8 cellular contexts compared by ENCODE assay signal in genomic region chr5:119269061-119269579, GRCh38.
DNase-seq lines count a peak whose midpoint lies in the region; ATAC-seq and TF ChIP-seq lines count a peak whose summit lies in the region.

No MANE protein-coding gene starts in this region.

- TF ChIP-seq RAD21 in neural cell (conservative IDR thresholded peaks at IDR 0.05), result no peak

- H2AFZ ChIP-seq in fibroblast of lung (ENCODE audit: low read length) (peak overlapping the region; percentile 96), neural cell (ENCODE audit: low read depth, low read length) (peak overlapping the region; percentile 62)

- H3K27me3 Mint-ChIP-seq in activated CD4-positive, alpha-beta memory T cell treated with anti-CD3 and anti-CD28 coated beads, Interleukin-2, amount 10 ng/mL, durations not matched to agents 7 days and 5 days, result peaks cover 2% of the 10 kb centered on the region

- H3K36me3 ChIP-seq in fibroblast of lung (ENCODE audit: control insufficient read depth, insufficient read depth, low read length) (no peaks in the 10 kb centered on the region), neural cell (ENCODE audit: insufficient read depth, low read length) (no peaks in the 10 kb centered on the region)

- ATAC-seq in GM21737 (IDR thresholded peaks at IDR 0.05; ENCODE audit: unreplicated experiment), result no peak

- peak overlapping the region; percentile 83 for H3K9ac ChIP-seq in fibroblast of lung (ENCODE audit: insufficient read depth, low read length)
- peak overlapping the region; percentile 65 for H3K9ac ChIP-seq in neural cell (ENCODE audit: low read length)

- peak overlapping the region; percentile 78 to 95 (median 93) for H3K4me3 ChIP-seq in fibroblast of lung (replicated peaks in 1 of 4; ENCODE audit: control extremely low read depth in 1 of 4, insufficient read depth in 1 of 4, low read depth in 3 of 4, low read length in 4 of 4)
- H3K4me3 ChIP-seq in neural cell (ENCODE audit: low read length), result peak overlapping the region; percentile 90

- CTCF ChIA-PET in activated CD4-positive, alpha-beta memory T cell treated with anti-CD3 and anti-CD28 coated beads, Interleukin-2, amount 10 ng/mL, durations not matched to agents 7 days and 5 days (lab: Charles Lee), result interaction anchor here (0.9 to 3.4 kb wide), 19 partner anchors 10 to 284 kb away, joined by 3 to 20 read pairs (median 7); partner anchors contain the start of genes DMXL1, DTWD2 and TNFAIP8

- TF ChIP-seq CTCF in fibroblast of lung (conservative IDR thresholded peaks at IDR 0.05 in 1 of 2, IDR thresholded peaks at IDR 0.05 in 1 of 2; ENCODE audit: low read depth in 1 of 2, low read length in 2 of 2) (no peak), neural cell (IDR thresholded peaks at IDR 0.05; ENCODE audit: poor library complexity, severe bottlenecking) (no peak)

- peak overlapping the region; percentile 96 for H3K4me3 Mint-ChIP-seq in activated CD4-positive, alpha-beta memory T cell treated with anti-CD3 and anti-CD28 coated beads, Interleukin-2, amount 10 ng/mL, durations not matched to agents 7 days and 5 days

- H3K4me1 Mint-ChIP-seq in activated CD4-positive, alpha-beta memory T cell treated with anti-CD3 and anti-CD28 coated beads, Interleukin-2, amount 10 ng/mL, durations not matched to agents 7 days and 5 days, result peaks cover 61% of the 10 kb centered on the region

- H3F3A ChIP-seq in neural cell (ENCODE audit: insufficient read depth, low read length, poor library complexity, severe bottlenecking), result no peaks in the 10 kb centered on the region

- peak overlapping the region; percentile 89 for H3K27ac Mint-ChIP-seq in activated CD4-positive, alpha-beta memory T cell treated with anti-CD3 and anti-CD28 coated beads, Interleukin-2, amount 10 ng/mL, durations not matched to agents 7 days and 5 days

- H3K9me3 Mint-ChIP-seq in activated CD4-positive, alpha-beta memory T cell treated with anti-CD3 and anti-CD28 coated beads, Interleukin-2, amount 10 ng/mL, durations not matched to agents 7 days and 5 days, result peaks cover 10% of the 10 kb centered on the region

- peak overlapping the region; percentile 100 for H3K4me2 ChIP-seq in fibroblast of lung (ENCODE audit: extremely low read depth, insufficient read depth, low read length)
- peak overlapping the region; percentile 64 for H3K4me2 ChIP-seq in neural cell (ENCODE audit: low read length)

- peak overlapping the region; percentile 72 for H3K27ac ChIP-seq in fibroblast of lung (ENCODE audit: insufficient read depth, low read length)
- H3K27ac ChIP-seq in neural cell (ENCODE audit: low read length), result no peak overlapping the region

- POLR2A ChIA-PET in activated CD4-positive, alpha-beta memory T cell treated with anti-CD3 and anti-CD28 coated beads, Interleukin-2, amount 10 ng/mL, durations not matched to agents 7 days and 5 days (lab: Charles Lee), result interaction anchor here (1.0 to 14.5 kb wide), 17 partner anchors 9 to 198 kb away, joined by 3 to 391 read pairs (median 10); partner anchors contain the start of genes DMXL1 and TNFAIP8

- no peaks in the 10 kb centered on the region for H3K9me3 ChIP-seq in fibroblast of lung (ENCODE audit: control insufficient read depth, insufficient read depth, low read depth, low read length)
- H3K9me3 ChIP-seq in neural cell (ENCODE audit: low read length), result no peaks in the 10 kb centered on the region

- no peaks in the 10 kb centered on the region for H3K27me3 ChIP-seq in fibroblast of lung (ENCODE audit: control insufficient read depth, insufficient read depth, low read length)
- peaks cover 10% of the 10 kb centered on the region for H3K27me3 ChIP-seq in neural cell (ENCODE audit: insufficient read depth, low read depth, low read length)

- no peak for TF ChIP-seq EP300 in neural cell (conservative IDR thresholded peaks at IDR 0.05; ENCODE audit: poor library complexity, severe bottlenecking)

- H3K4me1 ChIP-seq in fibroblast of lung (ENCODE audit: control insufficient read depth, extremely low read depth, insufficient read depth, low read length), result peaks cover under 1% of the 10 kb centered on the region

- peak; percentile 27 for DNase-seq in NCI-H1105 treated with DMSO at 0.1 percent for 48 hours (lab: John Stamatoyannopoulos, UW)
- DNase-seq in NCI-H1105 (lab: John Stamatoyannopoulos, UW), result no peak
- peak; percentile 19 for DNase-seq in HCEC 1CT
- DNase-seq in MV-4-11 (lab: John Stamatoyannopoulos, UW), result peak; percentile 18
- DNase-seq in activated CD4-positive, alpha-beta memory T cell treated with anti-CD3 and anti-CD28 coated beads, Interleukin-2, amount 10 ng/mL, durations not matched to agents 7 days and 5 days, result peak; percentile 50
- DNase-seq in fibroblast of lung (ENCODE audit: low read depth in 2 of 2), result peak; percentile 37 to 42

- H4K20me1 ChIP-seq in fibroblast of lung (ENCODE audit: control insufficient read depth, extremely low read depth, insufficient read depth, low read length), result no peaks in the 10 kb centered on the region
- H4K20me1 ChIP-seq in neural cell (ENCODE audit: insufficient read depth), result no peaks in the 10 kb centered on the region

- peaks cover 46% of the 10 kb centered on the region for H3K36me3 Mint-ChIP-seq in activated CD4-positive, alpha-beta memory T cell treated with anti-CD3 and anti-CD28 coated beads, Interleukin-2, amount 10 ng/mL, durations not matched to agents 7 days and 5 days (ENCODE audit: low read depth)

- H3K79me2 ChIP-seq in fibroblast of lung (ENCODE audit: control insufficient read depth, insufficient read depth, low read length) (peaks cover 5% of the 10 kb centered on the region), neural cell (replicated peaks; ENCODE audit: insufficient read depth, low read length) (no peaks in the 10 kb centered on the region)

- H3K9me2 ChIP-seq in neural cell (ENCODE audit: insufficient read depth, low read length), result no peaks in the 10 kb centered on the region

TF ChIP-seq in neural cell, 6 proteins besides CTCF, POLR2A, EP300 and RAD21:
- no peak for TF ChIP-seq SMC3 (conservative IDR thresholded peaks at IDR 0.05; ENCODE audit: poor library complexity)
- TF ChIP-seq POLR2AphosphoS5 (IDR thresholded peaks at IDR 0.05), result no peak
- TF ChIP-seq EZH2 (IDR thresholded peaks at IDR 0.05; ENCODE audit: borderline replicate concordance, insufficient read depth, low read length, poor library complexity, severe bottlenecking), result no peak
- no peak for TF ChIP-seq TAF1 (IDR thresholded peaks at IDR 0.05; ENCODE audit: low read depth)
- TF ChIP-seq REST (IDR thresholded peaks at IDR 0.05; ENCODE audit: borderline replicate concordance), result no peak
- no peak for TF ChIP-seq MXI1 (conservative IDR thresholded peaks at IDR 0.05; ENCODE audit: poor library complexity, severe bottlenecking)
